11 cellular contexts compared by ENCODE assay signal in the genomic region with DNA sequence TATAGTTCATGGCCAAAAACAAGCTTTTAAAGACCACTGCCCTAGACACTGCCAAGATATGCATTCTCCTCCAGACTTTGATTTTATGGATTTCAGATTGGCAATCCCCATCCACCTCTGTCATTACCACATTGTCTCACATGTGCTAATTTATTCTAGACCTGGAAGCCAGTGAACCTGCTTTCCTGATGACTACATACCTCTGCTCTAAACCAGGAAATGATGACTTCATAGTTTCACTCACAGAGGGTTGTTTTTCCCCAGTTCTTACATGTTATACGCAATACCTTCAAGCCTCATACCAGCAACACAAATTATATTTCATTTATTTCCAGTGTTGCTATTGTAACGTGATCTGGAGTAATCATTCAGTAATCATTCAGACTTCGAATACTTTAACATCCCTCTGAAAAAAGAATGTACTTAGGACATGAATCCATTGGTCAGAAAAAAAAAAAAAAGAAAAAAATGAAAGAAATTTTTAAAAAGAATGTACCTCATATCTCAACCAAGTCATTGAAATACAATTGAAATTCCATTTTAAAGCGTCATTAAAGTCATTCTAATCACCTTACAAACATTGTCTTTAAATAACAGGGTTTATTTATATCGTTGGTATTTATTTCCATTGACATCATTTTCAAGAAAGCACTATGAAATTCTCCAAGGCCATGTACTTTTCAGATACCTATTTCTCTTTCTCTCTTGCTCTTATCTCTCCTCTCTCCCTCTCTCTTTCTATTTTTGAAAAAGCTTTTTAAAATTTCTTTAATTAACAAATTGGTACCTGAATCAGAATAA. TPM values are rescaled to one million over a fixed set of nuclear protein-coding genes. Genes with fewer than 3 reads are reported as not detected.
DNase-seq lines count a peak whose midpoint lies in the region; ATAC-seq and TF ChIP-seq lines count a peak whose summit lies in the region.
"Had no signal": no experiment of that assay in that cellular context is flagged by ENCODE, and none has a peak within 500 bp of the region (broad histone marks: within the 10 kb centered on the region; RNA-seq: fewer than 3 reads in every experiment).

No MANE protein-coding gene starts in this region.

- ATAC-seq in activated T-cell treated with anti-CD3 and anti-CD28 coated beads, Interleukin-2, amount 50 U/mL, for 72 hours (replicated peaks in 1 of 2) = peak; percentile 75 to 76
- peak; percentile 75 for ATAC-seq in stimulated activated effector memory CD8-positive, alpha-beta T cell treated with anti-CD3 and anti-CD28 coated beads, Interleukin-12 subunit alpha, Interleukin-12 subunit beta, amount 100 ng/mL, for 72 hours
- ATAC-seq in HG03095 (IDR thresholded peaks at IDR 0.05; ENCODE audit: unreplicated experiment) = no peak

- no peak overlapping the region for H3K4me3 Mint-ChIP-seq in activated T-cell treated with anti-CD3 and anti-CD28 coated beads, Interleukin-2, amount 50 U/mL, for 72 hours
- no peak overlapping the region for H3K4me3 Mint-ChIP-seq in stimulated activated effector memory CD8-positive, alpha-beta T cell treated with anti-CD3 and anti-CD28 coated beads, Interleukin-12 subunit alpha, Interleukin-12 subunit beta, amount 100 ng/mL, for 72 hours

- H3K27ac Mint-ChIP-seq in activated T-cell treated with anti-CD3 and anti-CD28 coated beads, Interleukin-2, amount 50 U/mL, for 72 hours = peak overlapping the region; percentile 75
- no peak overlapping the region for H3K27ac Mint-ChIP-seq in stimulated activated effector memory CD8-positive, alpha-beta T cell treated with anti-CD3 and anti-CD28 coated beads, Interleukin-12 subunit alpha, Interleukin-12 subunit beta, amount 100 ng/mL, for 72 hours

- DNase-seq in activated T-cell treated with anti-CD3 and anti-CD28 coated beads, Interleukin-2, amount 50 U/mL, for 72 hours = no peak
- no peak for DNase-seq in activated T-cell treated with anti-CD3 and anti-CD28 coated beads, Interleukin-2, amount 50 U/mL, for 48 hours
- DNase-seq in HPDE6-E6E7 (ENCODE audit: extremely low spot score) = peak; percentile 47
- peak; percentile 88 for DNase-seq in epithelial cell of esophagus (ENCODE audit: low read depth)
- no peak for DNase-seq in stimulated activated effector memory CD8-positive, alpha-beta T cell treated with anti-CD3 and anti-CD28 coated beads, Interleukin-12 subunit alpha, Interleukin-12 subunit beta, amount 100 ng/mL, for 72 hours (ENCODE audit: low spot score in 2 of 2)
- no peak for DNase-seq in superior temporal gyrus (ENCODE audit: extremely low spot score)
- no peak for DNase-seq in stimulated activated naive CD4-positive, alpha-beta T cell treated with Interleukin-2 at 50 U/mL for 16 hours (lab: John Stamatoyannopoulos, UW)
- DNase-seq: esophagus squamous epithelium, NCI-H2107, WERI-Rb-1 had no signal

- no peaks in the 10 kb centered on the region for H3K27me3 Mint-ChIP-seq in activated T-cell treated with anti-CD3 and anti-CD28 coated beads, Interleukin-2, amount 50 U/mL, for 72 hours (ENCODE audit: low read depth)

- TF ChIP-seq CTCF in epithelial cell of esophagus (IDR thresholded peaks at IDR 0.05; ENCODE audit: insufficient read depth, low read depth, low read length, missing control alignments) = no peak

- peaks cover 0 to 2% of the 10 kb centered on the region in 2 donors for H3K36me3 Mint-ChIP-seq in activated T-cell treated with anti-CD3 and anti-CD28 coated beads, Interleukin-2, amount 50 U/mL, for 72 hours (ENCODE audit: insufficient read depth in 2 of 2)
- no peaks in the 10 kb centered on the region for H3K36me3 Mint-ChIP-seq in stimulated activated effector memory CD8-positive, alpha-beta T cell treated with anti-CD3 and anti-CD28 coated beads, Interleukin-12 subunit alpha, Interleukin-12 subunit beta, amount 100 ng/mL, for 72 hours

- peaks cover 7% of the 10 kb centered on the region for H3K4me1 Mint-ChIP-seq in activated T-cell treated with anti-CD3 and anti-CD28 coated beads, Interleukin-2, amount 50 U/mL, for 72 hours (ENCODE audit: low read depth)
- H3K4me1 Mint-ChIP-seq in stimulated activated effector memory CD8-positive, alpha-beta T cell treated with anti-CD3 and anti-CD28 coated beads, Interleukin-12 subunit alpha, Interleukin-12 subunit beta, amount 100 ng/mL, for 72 hours = peaks cover 5% of the 10 kb centered on the region

- no peaks in the 10 kb centered on the region for H3K9me3 Mint-ChIP-seq in activated T-cell treated with anti-CD3 and anti-CD28 coated beads, Interleukin-2, amount 50 U/mL, for 72 hours
- H3K9me3 Mint-ChIP-seq in stimulated activated effector memory CD8-positive, alpha-beta T cell treated with anti-CD3 and anti-CD28 coated beads, Interleukin-12 subunit alpha, Interleukin-12 subunit beta, amount 100 ng/mL, for 72 hours = no peaks in the 10 kb centered on the region

- H3K4me3 ChIP-seq in epithelial cell of esophagus (ENCODE audit: low read length) = no peak overlapping the region
- H3K4me3 ChIP-seq: esophagus squamous epithelium had no signal

RNA-seq across cellular contexts. Expression of gene KLF5, which starts 33.4 kb away (rescaled TPM):
- 1 to 10 TPM; 3.2 to 3.7 TPM for total RNA-seq in activated T-cell treated with anti-CD3 and anti-CD28 coated beads, Interleukin-2, amount 50 U/mL, for 72 hours

Comparison
In these comparisons a context has a peak if more than half of its experiments do, and no peak if none do; other contexts are left out.
1. DNase-seq: peak in HPDE6-E6E7 (single experiment) and epithelial cell of esophagus (single experiment); none in activated T-cell treated with anti-CD3 and anti-CD28 coated beads, Interleukin-2, amount 50 U/mL, for 72 hours (0 of 2), activated T-cell treated with anti-CD3 and anti-CD28 coated beads, Interleukin-2, amount 50 U/mL, for 48 hours (0 of 2), stimulated activated effector memory CD8-positive, alpha-beta T cell treated with anti-CD3 and anti-CD28 coated beads, Interleukin-12 subunit alpha, Interleukin-12 subunit beta, amount 100 ng/mL, for 72 hours (0 of 2), superior temporal gyrus (single experiment) and stimulated activated naive CD4-positive, alpha-beta T cell treated with Interleukin-2 at 50 U/mL for 16 hours (single experiment).